8 cellular contexts compared by ENCODE assay signal in the genomic region with DNA sequence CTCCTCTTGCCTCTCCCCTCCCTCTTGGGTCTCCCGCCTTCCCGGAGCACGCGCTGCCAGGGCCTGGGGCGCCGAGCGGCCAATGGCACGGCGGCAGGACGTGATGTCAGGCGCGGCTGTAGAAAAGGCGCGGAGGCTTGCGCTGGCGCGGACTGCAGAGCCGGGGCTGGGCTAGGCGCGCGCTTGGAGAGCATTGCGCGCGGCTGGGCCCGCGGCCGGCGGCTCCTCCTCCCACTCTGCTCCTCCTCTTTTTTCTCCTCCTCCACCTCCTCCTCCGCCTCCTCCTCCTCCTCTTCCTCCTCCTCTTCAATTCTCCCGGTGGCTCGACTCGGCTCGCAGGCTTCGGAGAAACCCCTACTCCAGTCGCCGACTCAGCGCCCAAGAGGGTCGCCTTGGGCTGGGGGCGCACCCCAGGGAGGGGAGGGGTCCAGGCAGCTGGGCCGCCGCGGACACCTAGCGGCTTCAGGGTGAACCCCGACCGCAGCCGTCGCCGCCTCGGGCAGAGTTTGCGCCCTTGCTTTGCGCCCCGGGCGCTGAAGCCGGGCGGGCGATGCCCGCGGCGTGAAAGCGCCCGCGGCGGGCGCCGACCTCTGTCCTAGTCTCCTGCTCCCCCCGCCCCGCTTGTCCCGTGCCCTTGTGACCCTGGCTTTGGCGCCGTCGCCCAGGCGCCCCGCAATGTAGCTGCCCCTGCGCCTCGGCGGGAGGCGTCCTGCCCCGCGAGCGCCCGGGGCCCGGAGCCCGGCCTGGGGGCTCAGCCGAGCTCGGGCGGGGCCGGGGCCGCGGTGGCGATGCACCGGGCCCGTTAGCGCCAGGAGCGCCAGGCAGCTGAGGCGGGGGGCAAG. TPM values are rescaled to one million over a fixed set of nuclear protein-coding genes. Genes with fewer than 3 reads are reported as not detected.
DNase-seq lines count a peak whose midpoint lies in the region; ATAC-seq and TF ChIP-seq lines count a peak whose summit lies in the region.

A gene with protein sequence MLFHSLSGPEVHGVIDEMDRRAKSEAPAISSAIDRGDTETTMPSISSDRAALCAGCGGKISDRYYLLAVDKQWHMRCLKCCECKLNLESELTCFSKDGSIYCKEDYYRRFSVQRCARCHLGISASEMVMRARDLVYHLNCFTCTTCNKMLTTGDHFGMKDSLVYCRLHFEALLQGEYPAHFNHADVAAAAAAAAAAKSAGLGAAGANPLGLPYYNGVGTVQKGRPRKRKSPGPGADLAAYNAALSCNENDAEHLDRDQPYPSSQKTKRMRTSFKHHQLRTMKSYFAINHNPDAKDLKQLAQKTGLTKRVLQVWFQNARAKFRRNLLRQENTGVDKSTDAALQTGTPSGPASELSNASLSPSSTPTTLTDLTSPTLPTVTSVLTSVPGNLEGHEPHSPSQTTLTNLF (plus strand): TSS at position 309 of the 842 bp plus-strand sequence. CDS start 581 bp downstream, outside the sequence.

- peaks cover 100% of the 10 kb centered on the region for H3K27me3 ChIP-seq in foreskin keratinocyte

- TF ChIP-seq CTCF in AG04449 (IDR thresholded peaks at IDR 0.05; ENCODE audit: insufficient read depth, low read length, missing control alignments) = peak; percentile 25
- peak; percentile 21; the same call in 1 of the 2 replicates for TF ChIP-seq CTCF in GM12875 (IDR thresholded peaks at IDR 0.05; ENCODE audit: borderline replicate concordance, insufficient read depth, low read depth, low read length)
- no peak for TF ChIP-seq CTCF in VCaP (conservative IDR thresholded peaks at IDR 0.05)
- TF ChIP-seq CTCF in foreskin keratinocyte (conservative IDR thresholded peaks at IDR 0.05) = peak; percentile 7
- no peak for TF ChIP-seq CTCF in omental fat pad (IDR thresholded peaks at IDR 0.05)

- H3K4me1 ChIP-seq in foreskin keratinocyte = no peaks in the 10 kb centered on the region

- POLR2A ChIA-PET in AG04449 (lab: Yijun Ruan, JAX) = interaction anchor here (0.7 kb wide), 1 partner anchor 45 kb away, joined by 3 read pairs; no protein-coding TSS in a partner anchor

- H3K4me3 ChIP-seq in AG04449 (ENCODE audit: low read depth, low read length) (peak within 1 kb of the TSS; percentile 54), GM12875 (ENCODE audit: low read depth, low read length) (peak within 1 kb of the TSS; percentile 37)

- DNase-seq in AG04449 (ENCODE audit: low read depth, low spot score) = peak; percentile 16
- DNase-seq in NCI-H1417 treated with DMSO at 0.1 percent for 48 hours (lab: John Stamatoyannopoulos, UW) = peak; percentile 98
- DNase-seq in foreskin keratinocyte = peak in 1 of 2 donors; percentile 42
- DNase-seq in omental fat pad (ENCODE audit: low spot score) = no peak

- CTCF ChIA-PET in AG04449 (lab: Yijun Ruan, JAX) = interaction anchor here (1.0 to 2.1 kb wide), 2 partner anchors 13 to 29 kb away, joined by 3 to 8 read pairs; no protein-coding TSS in a partner anchor

- H3K27ac ChIP-seq in VCaP = peak within 1 kb of the TSS; percentile 65; the same call in 1 of the 2 replicates
- H3K27ac ChIP-seq in foreskin keratinocyte = no peak within 1 kb of the TSS

- peak; percentile 72 for ATAC-seq in foreskin keratinocyte
- peak; percentile 59 for ATAC-seq in omental fat pad (ENCODE audit: low FRiP score)
- no peak for ATAC-seq in GM21381 (IDR thresholded peaks at IDR 0.05; ENCODE audit: unreplicated experiment)
- no peak for ATAC-seq in HG03565 (IDR thresholded peaks at IDR 0.05; ENCODE audit: unreplicated experiment)

RNA-seq across cellular contexts. Expression of the gene that starts here (rescaled TPM):
- total RNA-seq in foreskin keratinocyte (not detected in 2 replicates), omental fat pad (not detected)
- polyA plus RNA-seq in foreskin keratinocyte = not detected in 2 replicates

Comparison
In these comparisons a context has a peak if more than half of its experiments do, and no peak if none do; other contexts are left out.
1. Peak in ATAC-seq in foreskin keratinocyte; RNA of the gene not detected or under 1 TPM.
2. Peak in ATAC-seq in omental fat pad; RNA of the gene not detected or under 1 TPM.
3. CTCF ChIP-seq: peak in AG04449 (single experiment), GM12875 (single experiment) and foreskin keratinocyte (single experiment); none in VCaP (single experiment) and omental fat pad (0 of 3).